In genomic region chr4:141039156-141039555, GRCh38 we compare ENCODE assay signal across 35 cellular contexts.
A peak's percentile ranks its signal among the peaks of the same experiment; 100 is the strongest.
DNase-seq lines count a peak whose midpoint lies in the region; ATAC-seq and TF ChIP-seq lines count a peak whose summit lies in the region.
"Had no signal": no experiment of that assay in that cellular context is flagged by ENCODE, and none has a peak within 500 bp of the region (broad histone marks: within the 10 kb centered on the region; RNA-seq: fewer than 3 reads in every experiment).

No MANE protein-coding gene starts in this region.

- TF ChIP-seq CTCF in HEK293 (tag by site-specific recombination; IDR thresholded peaks at IDR 0.05) (no peak), IMR-90 (conservative IDR thresholded peaks at IDR 0.05; ENCODE audit: low read depth, low read length) (no peak), nephron progenitor cell (IDR thresholded peaks at IDR 0.05) (no peak), body of pancreas (IDR thresholded peaks at IDR 0.05) (no peak)

- ATAC-seq in IMR-90 (ENCODE audit: low read depth) (no peak), body of pancreas (no peak), HG03521 (IDR thresholded peaks at IDR 0.05; ENCODE audit: unreplicated experiment) (no peak), GM18868 (IDR thresholded peaks at IDR 0.05; ENCODE audit: unreplicated experiment) (no peak)
- ATAC-seq: A549; CD8-positive, alpha-beta T cell had no signal

- DNase-seq in IMR-90 (no peak), nephron progenitor cell (no peak), body of pancreas (no peak), NCI-H1105 (lab: John Stamatoyannopoulos, UW) (no peak)
- DNase-seq: 8988T; ACHN; AML-193; BE2C; C1 segment of cervical spinal cord; Caco-2; Calu3; CD4-positive, alpha-beta memory T cell; CD4-positive, alpha-beta T cell; CD4-positive, CD25-positive, alpha-beta regulatory T cell; CD8-positive, alpha-beta memory T cell; CD8-positive, alpha-beta T cell; COR-L47; DMS 273 treated with DMSO at 0.1 percent for 48 hours; DMS153; DMS53; DMS79; DMS79 treated with DMSO at 0.1 percent for 48 hours; DND-41; EL had no signal

- H3K4me2 ChIP-seq in IMR-90 (ENCODE audit: low read depth, low read length) = no peak overlapping the region
- H3K4me2 ChIP-seq: A549; BLaER1; BLaER1 treated with 17β-estradiol and CSF1 and Interleukin-3, amounts not matched to agents 10 nM and 100 nM had no signal

- H3K14ac ChIP-seq in IMR-90 (replicated peaks; ENCODE audit: low read depth, low read length) = no peak overlapping the region

- H4K20me1 ChIP-seq in IMR-90 (ENCODE audit: insufficient read depth, low read length) = no peaks in the 10 kb centered on the region
- H4K20me1 ChIP-seq: BLaER1; BLaER1 treated with 17β-estradiol and CSF1 and Interleukin-3, amounts not matched to agents 10 nM and 100 nM had no signal

- no peak overlapping the region for H2BK5ac ChIP-seq in IMR-90 (ENCODE audit: low read depth, low read length, poor library complexity, severe bottlenecking)

- H3K27ac ChIP-seq in HEK293 (ENCODE audit: extremely low read depth, low read depth, low read length) (no peak overlapping the region), IMR-90 (ENCODE audit: insufficient read depth, low read length) (no peak overlapping the region), muscle layer of colon (ENCODE audit: low read depth, low read length) (peak overlapping the region; percentile 24), body of pancreas (no peak overlapping the region)
- H3K27ac ChIP-seq: 22Rv1; A549; BLaER1; BLaER1 treated with 17β-estradiol and CSF1 and Interleukin-3, amounts not matched to agents 10 nM and 100 nM; C4-2B had no signal

- peak overlapping the region; percentile 90 for H3K27ac Mint-ChIP-seq in nephron progenitor cell
- H3K27ac Mint-ChIP-seq: B cell; CD14-positive monocyte; CD4-positive, alpha-beta memory T cell; CD4-positive, alpha-beta T cell; CD4-positive, CD25-positive, alpha-beta regulatory T cell; CD8-positive, alpha-beta memory T cell; CD8-positive, alpha-beta T cell had no signal

- CTCF ChIA-PET in HEK293 (lab: Yijun Ruan, JAX) (interaction anchor here (0.6 kb wide), 1 partner anchor 64 kb away, joined by 3 read pairs; no protein-coding TSS in a partner anchor), IMR-90 (lab: Yijun Ruan, JAX) (no interaction called here)

- H3K36me3 ChIP-seq in HEK293 (ENCODE audit: control insufficient read depth in 2 of 2, insufficient read depth in 1 of 2, low read length in 2 of 2) (no peaks in the 10 kb centered on the region), IMR-90 (ENCODE audit: control insufficient read depth, insufficient read depth, low read length) (no peaks in the 10 kb centered on the region), muscle layer of colon (ENCODE audit: insufficient read depth, low read length) (no peaks in the 10 kb centered on the region), body of pancreas (replicated peaks in 1 of 2; ENCODE audit: insufficient read depth in 1 of 2, low read depth in 2 of 2) (no peaks in the 10 kb centered on the region)
- H3K36me3 ChIP-seq: BE2C; BLaER1; BLaER1 treated with 17β-estradiol and CSF1 and Interleukin-3, amounts not matched to agents 10 nM and 100 nM had no signal

- H2BK20ac ChIP-seq in IMR-90 (ENCODE audit: low read depth, low read length) = 0 out of 2 replicates have a peak overlapping the region, but pooled peaks have one; percentile 45

- TF ChIP-seq POLR2A in IMR-90 (IDR thresholded peaks at IDR 0.05; ENCODE audit: low read depth, low read length) (no peak), body of pancreas (IDR thresholded peaks at IDR 0.05) (no peak)

- no peak overlapping the region for H3K18ac ChIP-seq in IMR-90 (ENCODE audit: low read depth, low read length)

- H2BK15ac ChIP-seq in IMR-90 (ENCODE audit: low read depth, low read length) = no peak overlapping the region

- H3K4me3 Mint-ChIP-seq in nephron progenitor cell = no peak overlapping the region
- H3K4me3 Mint-ChIP-seq: B cell; CD14-positive monocyte; CD4-positive, alpha-beta memory T cell; CD4-positive, alpha-beta T cell; CD4-positive, CD25-positive, alpha-beta regulatory T cell; CD8-positive, alpha-beta memory T cell; CD8-positive, alpha-beta T cell had no signal

- H3K36me3 Mint-ChIP-seq in nephron progenitor cell (ENCODE audit: low read depth) = no peaks in the 10 kb centered on the region
- H3K36me3 Mint-ChIP-seq: CD14-positive monocyte; CD4-positive, alpha-beta memory T cell; CD4-positive, CD25-positive, alpha-beta regulatory T cell; CD8-positive, alpha-beta memory T cell; CD8-positive, alpha-beta T cell had no signal

- H3K9ac ChIP-seq in IMR-90 (ENCODE audit: low read depth, low read length) (no peak overlapping the region), muscle layer of colon (ENCODE audit: low read length) (no peak overlapping the region)
- H3K9ac ChIP-seq: BLaER1; BLaER1 treated with 17β-estradiol and CSF1 and Interleukin-3, amounts not matched to agents 10 nM and 100 nM had no signal

- no peak overlapping the region for H4K8ac ChIP-seq in IMR-90 (ENCODE audit: low read depth in 2 of 2, low read length in 2 of 2)

- in situ Hi-C loops in IMR-90 (cut with MboI; ENCODE audit: low sequenced_read_pairs) = no loop called here

- H3K4ac ChIP-seq in IMR-90 (ENCODE audit: low read depth, low read length) = no peak overlapping the region

- intact Hi-C loops in IMR-90 (cut with micrococcal nuclease) (no loop called here), body of pancreas (cut with DNase I) (no loop called here)

- H3K9me3 ChIP-seq in HEK293 (ENCODE audit: control insufficient read depth, insufficient read depth, low read depth, low read length) = no peaks in the 10 kb centered on the region
- no peaks in the 10 kb centered on the region for H3K9me3 ChIP-seq in IMR-90 (ENCODE audit: control insufficient read depth, insufficient read depth, low read length)
- H3K9me3 ChIP-seq in muscle layer of colon (ENCODE audit: low read length) = no peaks in the 10 kb centered on the region
- no peaks in the 10 kb centered on the region for H3K9me3 ChIP-seq in body of pancreas
- H3K9me3 ChIP-seq: A549, BE2C, Caco-2 had no signal

- no TSS peak for BruUV-seq in IMR-90 (replicated peaks; lab: Mats Ljungman, UMichigan)

- POLR2A ChIA-PET in HEK293 (lab: Yijun Ruan, JAX) (no interaction called here), IMR-90 (lab: Charles Lee; ENCODE audit: unreplicated experiment) (no interaction called here)

- H3K4me3 ChIP-seq in HEK293 (ENCODE audit: low read depth, low read length) (no peak overlapping the region), IMR-90 (ENCODE audit: insufficient read depth, low read depth, low read length) (no peak overlapping the region), muscle layer of colon (ENCODE audit: low read depth in 1 of 2, low read length in 2 of 2) (no peak overlapping the region), body of pancreas (no peak overlapping the region)
- H3K4me3 ChIP-seq: A549; BLaER1; BLaER1 treated with 17β-estradiol and CSF1 and Interleukin-3, amounts not matched to agents 10 nM and 100 nM had no signal

- no peaks in the 10 kb centered on the region for H3K9me1 ChIP-seq in IMR-90 (ENCODE audit: insufficient read depth, low read length)

- no peak overlapping the region for H2AFZ ChIP-seq in IMR-90 (replicated peaks; ENCODE audit: low read length, poor library complexity)

- no peak for TF ChIP-seq RAD21 in IMR-90 (IDR thresholded peaks at IDR 0.05; ENCODE audit: low read length)

- no peak overlapping the region for H3K56ac ChIP-seq in IMR-90 (ENCODE audit: extremely low read depth, insufficient read depth, low read length)

- H3K4me1 ChIP-seq in HEK293 (ENCODE audit: control insufficient read depth, insufficient read depth, low read length) (peaks cover 4% of the 10 kb centered on the region; the same call in 1 of the 2 replicates), IMR-90 (ENCODE audit: control insufficient read depth, insufficient read depth, low read length) (no peaks in the 10 kb centered on the region), muscle layer of colon (ENCODE audit: insufficient read depth, low read length) (peaks cover 34% of the 10 kb centered on the region), body of pancreas (no peaks in the 10 kb centered on the region)
- H3K4me1 ChIP-seq: A549; BE2C; BLaER1; BLaER1 treated with 17β-estradiol and CSF1 and Interleukin-3, amounts not matched to agents 10 nM and 100 nM; Caco-2 had no signal

- no peak overlapping the region for H2BK120ac ChIP-seq in IMR-90 (ENCODE audit: low read depth, low read length)

- H3K79me1 ChIP-seq in IMR-90 (ENCODE audit: low read depth in 1 of 2, low read length in 2 of 2) = no peaks in the 10 kb centered on the region

- H3K27me3 ChIP-seq in IMR-90 (ENCODE audit: control insufficient read depth, insufficient read depth, low read length) = no peaks in the 10 kb centered on the region
- H3K27me3 ChIP-seq in muscle layer of colon (ENCODE audit: control insufficient read depth in 1 of 2, insufficient read depth in 2 of 2, low read length in 2 of 2) = no peaks in the 10 kb centered on the region
- H3K27me3 ChIP-seq in body of pancreas = no peaks in the 10 kb centered on the region
- H3K27me3 ChIP-seq: BE2C; BLaER1; BLaER1 treated with 17β-estradiol and CSF1 and Interleukin-3, amounts not matched to agents 10 nM and 100 nM had no signal

- no peak overlapping the region for H3K23ac ChIP-seq in IMR-90 (ENCODE audit: low read depth, low read length)

- H2AK5ac ChIP-seq in IMR-90 (ENCODE audit: low read depth, low read length) = no peak overlapping the region

- no peak overlapping the region for H4K91ac ChIP-seq in IMR-90 (ENCODE audit: insufficient read depth, low read depth, low read length)

- peaks cover 5% of the 10 kb centered on the region for H3K9me3 Mint-ChIP-seq in nephron progenitor cell
- H3K9me3 Mint-ChIP-seq: CD4-positive, alpha-beta T cell; CD8-positive, alpha-beta memory T cell; CD8-positive, alpha-beta T cell had no signal

- WGBS in IMR-90 (ENCODE audit: extremely low coverage in 2 of 2, insufficient read length in 1 of 2), 2 experiments = 96% methylated on average over 2 of the region's 2 CpGs; no CpG with 5 or more reads in 1 of the 2 experiments
- 83 to 90% methylated on average over 2 of the region's 2 CpGs for whole genome bisulfite sequencing in body of pancreas, 2 donors

- no peak overlapping the region for H2AK9ac ChIP-seq in IMR-90 (replicated peaks; ENCODE audit: low read depth, low read length, poor library complexity)

- dilution Hi-C loops in IMR-90 (cut with HindIII; ENCODE audit: low sequenced_read_pairs, unreplicated experiment) = no loop called here

- no peak overlapping the region for H4K5ac ChIP-seq in IMR-90 (ENCODE audit: low read depth, low read length)

- no peaks in the 10 kb centered on the region for H3K27me3 Mint-ChIP-seq in nephron progenitor cell (ENCODE audit: low read depth, poor library complexity)
- H3K27me3 Mint-ChIP-seq: CD4-positive, alpha-beta T cell; CD4-positive, CD25-positive, alpha-beta regulatory T cell had no signal

- H3K4me1 Mint-ChIP-seq in nephron progenitor cell = peaks cover 36% of the 10 kb centered on the region
- H3K4me1 Mint-ChIP-seq: B cell; CD14-positive monocyte; CD4-positive, alpha-beta memory T cell; CD4-positive, CD25-positive, alpha-beta regulatory T cell; CD8-positive, alpha-beta memory T cell had no signal

TF ChIP-seq in IMR-90, 13 proteins besides CTCF, POLR2A, EP300 and RAD21 (continues in another document):
- no peak for TF ChIP-seq MXI1 (IDR thresholded peaks at IDR 0.05; ENCODE audit: borderline replicate concordance, low read depth, low read length)
